15 cellular contexts compared by ENCODE assay signal in genomic region chr16:3824121-3824795, GRCh38. TPM values are rescaled to one million over a fixed set of nuclear protein-coding genes. Genes with fewer than 3 reads are reported as not detected.
DNase-seq lines count a peak whose midpoint lies in the region; ATAC-seq and FAIRE-seq lines count a peak whose summit lies in the region.
"Had no signal": no experiment of that assay in that cellular context is flagged by ENCODE, and none has a peak within 500 bp of the region (broad histone marks: within the 10 kb centered on the region; RNA-seq: fewer than 3 reads in every experiment).

No MANE protein-coding gene starts in this region.

- H2BK5ac ChIP-seq in trophoblast cell (ENCODE audit: low read depth, low read length, poor library complexity): no peak overlapping the region

- H3K9ac ChIP-seq in trophoblast cell (ENCODE audit: low read length): peak overlapping the region; percentile 13

- H2AK5ac ChIP-seq in trophoblast cell (ENCODE audit: low read length): no peak overlapping the region

- no peak for FAIRE-seq in RCC 7860 (lab: Jason Lieb, UNC)
- FAIRE-seq: A204.1, HTR-8/SVneo had no signal

- H4K12ac ChIP-seq in trophoblast cell (ENCODE audit: low read depth, low read length): peak overlapping the region; percentile 32

- no peak overlapping the region for H2BK120ac ChIP-seq in trophoblast cell (ENCODE audit: insufficient read depth, low read length, poor library complexity)

- no peak overlapping the region for H4K8ac ChIP-seq in trophoblast cell (ENCODE audit: low read depth, low read length)

- no peak for DNase-seq in activated CD4-positive, CD25-positive, alpha-beta regulatory T cell treated with anti-CD3 and anti-CD28 coated beads, Interleukin-2, amount 50 U/mL, for 72 hours
- DNase-seq in RCC 7860 (ENCODE audit: low spot score) (peak; percentile 46), trophoblast cell (no peak), NCI-H146 treated with DMSO at 0.1 percent for 48 hours (lab: John Stamatoyannopoulos, UW; ENCODE audit: unreplicated experiment) (no peak)
- DNase-seq in activated CD8-positive, alpha-beta memory T cell treated with anti-CD3 and anti-CD28 coated beads, Interleukin-2, amount 50 U/mL, for 48 hours: no peak
- DNase-seq: esophagus squamous epithelium, NCI-H1092 treated with DMSO at 0.1 percent for 48 hours, NCI-H446 treated with DMSO at 0.1 percent for 48 hours, Peyer's patch, uterus had no signal

- no peaks in the 10 kb centered on the region for H3K27me3 ChIP-seq in trophoblast cell (ENCODE audit: insufficient read depth, low read length)
- H3K27me3 ChIP-seq: esophagus squamous epithelium, Peyer's patch, uterus had no signal

- no peak overlapping the region for H3K4me3 ChIP-seq in trophoblast cell (ENCODE audit: low read depth, low read length)
- H3K4me3 ChIP-seq: esophagus squamous epithelium, Peyer's patch, uterus had no signal

- no peak overlapping the region for H2BK12ac ChIP-seq in trophoblast cell (ENCODE audit: low read length)

- H3K18ac ChIP-seq in trophoblast cell (ENCODE audit: low read length): peak overlapping the region; percentile 71

- WGBS in trophoblast cell (ENCODE audit: extremely low coverage, insufficient coverage, insufficient read length): no CpG with 5 or more reads among the region's 17 CpGs

- H3K23ac ChIP-seq in trophoblast cell (ENCODE audit: low read length): no peak overlapping the region

- peaks cover 11% of the 10 kb centered on the region for H3K79me2 ChIP-seq in trophoblast cell (ENCODE audit: control insufficient read depth, insufficient read depth, low read length, poor library complexity)

- H3K36me3 ChIP-seq in trophoblast cell (ENCODE audit: control insufficient read depth in 1 of 2, insufficient read depth in 2 of 2, low read length in 2 of 2): peaks cover 2 to 3% of the 10 kb centered on the region in 2 experiments
- H3K36me3 ChIP-seq: Peyer's patch, uterus had no signal

- H4K91ac ChIP-seq in trophoblast cell (ENCODE audit: low read depth, low read length): no peak overlapping the region

- no peaks in the 10 kb centered on the region for H3K79me1 ChIP-seq in trophoblast cell (ENCODE audit: low read length)

- no peak overlapping the region for H3K14ac ChIP-seq in trophoblast cell (ENCODE audit: low read length)

- peak; percentile 28 to 46 for ATAC-seq in activated CD4-positive, CD25-positive, alpha-beta regulatory T cell treated with anti-CD3 and anti-CD28 coated beads, Interleukin-2, amount 50 U/mL, for 24 hours
- peak; percentile 77 for ATAC-seq in esophagus mucosa
- ATAC-seq in GM18909 (IDR thresholded peaks at IDR 0.05; ENCODE audit: poor library complexity, unreplicated experiment): no peak

- H3K9me3 ChIP-seq in trophoblast cell (ENCODE audit: insufficient read depth, low read depth, low read length): peaks cover 1% of the 10 kb centered on the region
- H3K9me3 ChIP-seq: esophagus squamous epithelium, Peyer's patch, uterus had no signal

- no peak overlapping the region for H2AFZ ChIP-seq in trophoblast cell (ENCODE audit: insufficient read depth, low read length, poor library complexity)

- H3K4ac ChIP-seq in trophoblast cell (ENCODE audit: low read depth, low read length): peak overlapping the region; percentile 72

- H3K27ac ChIP-seq in trophoblast cell (ENCODE audit: low read depth, low read length): no peak overlapping the region
- H3K27ac ChIP-seq: esophagus squamous epithelium, Peyer's patch had no signal

- H3K4me1 ChIP-seq in trophoblast cell (ENCODE audit: control insufficient read depth in 1 of 2, insufficient read depth in 2 of 2, low read length in 2 of 2): peaks cover 2 to 17% of the 10 kb centered on the region in 2 experiments

- H3K4me2 ChIP-seq in trophoblast cell (ENCODE audit: low read length): no peak overlapping the region

RNA-seq across cellular contexts. Expression of gene CREBBP, which starts 56.3 kb away (rescaled TPM):
- 28.1 TPM for total RNA-seq in esophagus mucosa
- polyA plus RNA-seq in trophoblast cell (2013): 31.9 and 34.3 TPM in 2 replicates
